30 cellular contexts compared by ENCODE assay signal in genomic region chr14:105541218-105541617, GRCh38.
"Had no signal": no experiment of that assay in that cellular context is flagged by ENCODE, and none has a peak within 500 bp of the region (broad histone marks: within the 10 kb centered on the region; RNA-seq: fewer than 3 reads in every experiment).

No MANE protein-coding gene starts in this region.

- H3K9ac ChIP-seq: neural progenitor cell, parathyroid adenoma had no signal

- H3K36me3 ChIP-seq: neural progenitor cell, ovary, right lobe of liver, spleen, suprapubic skin, tibial nerve, upper lobe of left lung, vagina had no signal

- H3K27ac Mint-ChIP-seq: natural killer cell; nephron; neural progenitor cell; progenitor cell of endocrine pancreas; stimulated activated memory B cell treated with anti-CD40 and anti-IgM and Interleukin-4, amounts not matched to agents 10 μg/mL and 1 μg/mL and 100 μg/mL, for 72 hours; stimulated activated naive CD8-positive, alpha-beta T cell treated with anti-CD3 and anti-CD28 coated beads, Interleukin-15, amount 100 ng/mL, for 72 hours had no signal

- H3K4me2 ChIP-seq: neural progenitor cell, smooth muscle cell had no signal

- H3K4me1 ChIP-seq: neural progenitor cell, parathyroid adenoma, psoas muscle, right lobe of liver, testis, vagina had no signal

- H3K4me3 Mint-ChIP-seq: naive thymus-derived CD4-positive, alpha-beta T cell; natural killer cell; nephron; neural progenitor cell; stimulated activated memory B cell treated with anti-CD40 and anti-IgM and Interleukin-4, amounts not matched to agents 10 μg/mL and 1 μg/mL and 100 μg/mL, for 72 hours; stimulated activated naive CD8-positive, alpha-beta T cell treated with anti-CD3 and anti-CD28 coated beads, Interleukin-15, amount 100 ng/mL, for 72 hours had no signal

- H3K27ac ChIP-seq: neural progenitor cell, ovary, parathyroid adenoma, psoas muscle, right lobe of liver, skin epidermis, spleen, suprapubic skin, testis, tibial nerve, upper lobe of left lung, vagina had no signal

- H3K27me3 ChIP-seq: ovary, right lobe of liver, testis, vagina had no signal

- H3K9me3 ChIP-seq: right lobe of liver, testis had no signal

- DNase-seq: naive thymus-derived CD4-positive, alpha-beta T cell; natural killer cell; occipital lobe; ovary; right cardiac atrium; right lobe of liver; spleen; stimulated activated CD4-positive, alpha-beta T cell treated with anti-CD3 and anti-CD28 coated beads, Interleukin-12 subunit alpha, Interleukin-12 subunit beta, amount 100 ng/mL, for 4 hours; stimulated activated CD4-positive, alpha-beta T cell treated with anti-CD3 and anti-CD28 coated beads, Interleukin-1b, Interleukin-23, amount 100 ng/mL, for 48 hours; stimulated activated CD4-positive, alpha-beta T cell treated with anti-CD3 and anti-CD28 coated beads, Interleukin-4, amount 100 ng/mL, for 1 hour; stimulated activated CD4-positive, alpha-beta T cell treated with anti-CD3 and anti-CD28 coated beads, Interleukin-4, amount 100 ng/mL, for 4 hours; stimulated activated CD8-positive, alpha-beta memory T cell treated with anti-CD3 and anti-CD28 coated beads, Interleukin-4, amount 100 ng/mL, for 48 hours; stimulated activated naive CD4-positive, alpha-beta T cell; stimulated activated naive CD8-positive, alpha-beta T cell treated with anti-CD3 and anti-CD28 coated beads, Interleukin-15, amount 100 ng/mL, for 72 hours; stimulated activated naive CD8-positive, alpha-beta T cell treated with anti-CD3 and anti-CD28 coated beads, Interleukin-15, Interleukin-2, amounts not matched to agents 100 U/mL and 50 U/mL, for 24 hours; substantia nigra; testis; trophoblast cell had no signal

- H3K36me3 Mint-ChIP-seq: natural killer cell, neural progenitor cell had no signal

- H3K4me3 ChIP-seq: neural progenitor cell, ovary, psoas muscle, right lobe of liver, skin epidermis, smooth muscle cell, spleen, suprapubic skin, testis, tibial nerve, upper lobe of left lung, vagina had no signal

- H3K4me1 Mint-ChIP-seq: natural killer cell, nephron, neural progenitor cell had no signal

- H3K9me3 Mint-ChIP-seq: neural progenitor cell had no signal
